In genomic region chr9:4306066-4306787, GRCh38 we compare ENCODE assay signal across 11 cellular contexts. TPM values are rescaled to one million over a fixed set of nuclear protein-coding genes. Genes with fewer than 3 reads are reported as not detected.
DNase-seq lines count a peak whose midpoint lies in the region; ATAC-seq and TF ChIP-seq lines count a peak whose summit lies in the region.
"Had no signal": no experiment of that assay in that cellular context is flagged by ENCODE, and none has a peak within 500 bp of the region (broad histone marks: within the 10 kb centered on the region; RNA-seq: fewer than 3 reads in every experiment).

No MANE protein-coding gene starts in this region.

- no peaks in the 10 kb centered on the region for H3K36me3 ChIP-seq in mesenchymal stem cell (ENCODE audit: control insufficient read depth in 1 of 2, insufficient read depth in 2 of 2, low read depth in 1 of 2, low read length in 2 of 2)
- H3K36me3 ChIP-seq: ascending aorta had no signal

- ATAC-seq in HG03520 (IDR thresholded peaks at IDR 0.05; ENCODE audit: unreplicated experiment) (no peak), HG02571 (IDR thresholded peaks at IDR 0.05; ENCODE audit: unreplicated experiment) (no peak)
- ATAC-seq: PC-3 had no signal

- H3K4me3 ChIP-seq in AG10803 (ENCODE audit: low read length), result no peak overlapping the region
- H3K4me3 ChIP-seq in mesenchymal stem cell (ENCODE audit: insufficient read depth in 1 of 2, low read depth in 1 of 2, low read length in 2 of 2), result no peak overlapping the region
- H3K4me3 ChIP-seq: ascending aorta had no signal

- no peaks in the 10 kb centered on the region for H3K79me1 ChIP-seq in mesenchymal stem cell (replicated peaks; ENCODE audit: low read length, poor library complexity, severe bottlenecking)

- H2BK15ac ChIP-seq in mesenchymal stem cell (ENCODE audit: low read depth, poor library complexity, severe bottlenecking), result no peak overlapping the region

- peak overlapping the region; percentile 65 for H3K27ac ChIP-seq in mesenchymal stem cell (ENCODE audit: low read length, poor library complexity, severe bottlenecking)
- H3K27ac ChIP-seq: ascending aorta had no signal

- no peaks in the 10 kb centered on the region for H3K9me3 ChIP-seq in mesenchymal stem cell (ENCODE audit: control insufficient read depth, low read length)
- H3K9me3 ChIP-seq: ascending aorta had no signal

- H2BK5ac ChIP-seq in mesenchymal stem cell (ENCODE audit: low read depth, low read length, poor library complexity, severe bottlenecking), result no peak overlapping the region

- peak; percentile 65 for DNase-seq in AG10803 (ENCODE audit: low read depth)
- DNase-seq in HuH-7 (ENCODE audit: low spot score), result peak; percentile 20
- peak; percentile 42 for DNase-seq in activated naive CD8-positive, alpha-beta T cell treated with anti-CD3 and anti-CD28 coated beads for 36 hours
- DNase-seq in mesenchymal stem cell, result peak; percentile 59
- no peak for DNase-seq in Kasumi-1 (lab: John Stamatoyannopoulos, UW)
- DNase-seq in HCEC 1CT, result no peak
- DNase-seq: NCI-H2081 treated with DMSO at 0.1 percent for 48 hours, PC-3 had no signal

- peaks cover 59% of the 10 kb centered on the region for H3K4me1 Mint-ChIP-seq in activated naive CD8-positive, alpha-beta T cell treated with anti-CD3 and anti-CD28 coated beads for 36 hours

- WGBS in mesenchymal stem cell, result 94% methylated on average over 5 of the region's 5 CpGs

- no peak overlapping the region for H3K4ac ChIP-seq in mesenchymal stem cell (ENCODE audit: low read depth in 1 of 2, low read length in 2 of 2)

- peaks cover 6% of the 10 kb centered on the region for H3K4me1 ChIP-seq in mesenchymal stem cell (ENCODE audit: control insufficient read depth, insufficient read depth, low read depth, low read length)

- H3K4me2 ChIP-seq in mesenchymal stem cell (ENCODE audit: low read length, poor library complexity, severe bottlenecking), result no peak overlapping the region

- no peak overlapping the region for H2BK120ac ChIP-seq in mesenchymal stem cell (ENCODE audit: low read depth, low read length)

- H3K27ac Mint-ChIP-seq in activated naive CD8-positive, alpha-beta T cell treated with anti-CD3 and anti-CD28 coated beads for 36 hours, result peak overlapping the region; percentile 88

- no peak overlapping the region for H2AFZ ChIP-seq in mesenchymal stem cell (ENCODE audit: low read depth, low read length)

- H3K9ac ChIP-seq in mesenchymal stem cell (ENCODE audit: low read length), result peak overlapping the region; percentile 31

- peaks cover 8% of the 10 kb centered on the region for H3K27me3 Mint-ChIP-seq in activated naive CD8-positive, alpha-beta T cell treated with anti-CD3 and anti-CD28 coated beads for 36 hours

- no peaks in the 10 kb centered on the region for H3K27me3 ChIP-seq in mesenchymal stem cell (ENCODE audit: control insufficient read depth in 1 of 2, insufficient read depth in 1 of 2, low read length in 2 of 2)
- H3K27me3 ChIP-seq: ascending aorta had no signal

- H4K8ac ChIP-seq in mesenchymal stem cell (ENCODE audit: low read length), result no peak overlapping the region

- no peak overlapping the region for H3K18ac ChIP-seq in mesenchymal stem cell (ENCODE audit: low read depth in 1 of 2, low read length in 2 of 2)

- no peak overlapping the region for H4K91ac ChIP-seq in mesenchymal stem cell (ENCODE audit: low read length)

- no peak overlapping the region for H3K14ac ChIP-seq in mesenchymal stem cell (ENCODE audit: low read length in 2 of 2)

- no peaks in the 10 kb centered on the region for H3K9me3 Mint-ChIP-seq in activated naive CD8-positive, alpha-beta T cell treated with anti-CD3 and anti-CD28 coated beads for 36 hours

- H3K4me3 Mint-ChIP-seq in activated naive CD8-positive, alpha-beta T cell treated with anti-CD3 and anti-CD28 coated beads for 36 hours, result no peak overlapping the region

- H2AK5ac ChIP-seq in mesenchymal stem cell (ENCODE audit: low read length, severe bottlenecking), result no peak overlapping the region

- TF ChIP-seq CTCF in AG10803 (conservative IDR thresholded peaks at IDR 0.05; ENCODE audit: low read length), result no peak

- H3K36me3 Mint-ChIP-seq in activated naive CD8-positive, alpha-beta T cell treated with anti-CD3 and anti-CD28 coated beads for 36 hours, result no peaks in the 10 kb centered on the region

- no peak overlapping the region for H2BK12ac ChIP-seq in mesenchymal stem cell (ENCODE audit: low read length in 2 of 2)

- no peak overlapping the region for H3K23ac ChIP-seq in mesenchymal stem cell (ENCODE audit: low read length in 2 of 2)

RNA-seq across cellular contexts. Expression of gene GLIS3, which starts 6.4 kb away (rescaled TPM):
- 1 to 10 TPM; 2.0 to 2.3 TPM for total RNA-seq in activated naive CD8-positive, alpha-beta T cell treated with anti-CD3 and anti-CD28 coated beads for 36 hours
- polyA plus RNA-seq in mesenchymal stem cell (2013, experiment 1 of 2), result 19.0 TPM
- polyA plus RNA-seq in mesenchymal stem cell (2013, experiment 2 of 2), result 18.8 TPM

Comparison
In these comparisons a context has a peak if more than half of its experiments do, and no peak if none do; other contexts are left out.
1. DNase-seq: peak in AG10803 (single experiment), HuH-7 (single experiment), activated naive CD8-positive, alpha-beta T cell treated with anti-CD3 and anti-CD28 coated beads for 36 hours (single experiment) and mesenchymal stem cell (single experiment); none in Kasumi-1 (0 of 2) and HCEC 1CT (single experiment).